Comparison of ENCODE assay signal across 1 cellular context in genomic region chr17:17417718-17418151, GRCh38.
A peak's percentile ranks its signal among the peaks of the same experiment; 100 is the strongest.
TF ChIP-seq lines count a peak whose summit lies in the region.

No MANE protein-coding gene starts in this region.

TF ChIP-seq in HepG2, 621 proteins besides CTCF, POLR2A, EP300 and RAD21 (continues in another document):
- TF ChIP-seq, protein P1, sequence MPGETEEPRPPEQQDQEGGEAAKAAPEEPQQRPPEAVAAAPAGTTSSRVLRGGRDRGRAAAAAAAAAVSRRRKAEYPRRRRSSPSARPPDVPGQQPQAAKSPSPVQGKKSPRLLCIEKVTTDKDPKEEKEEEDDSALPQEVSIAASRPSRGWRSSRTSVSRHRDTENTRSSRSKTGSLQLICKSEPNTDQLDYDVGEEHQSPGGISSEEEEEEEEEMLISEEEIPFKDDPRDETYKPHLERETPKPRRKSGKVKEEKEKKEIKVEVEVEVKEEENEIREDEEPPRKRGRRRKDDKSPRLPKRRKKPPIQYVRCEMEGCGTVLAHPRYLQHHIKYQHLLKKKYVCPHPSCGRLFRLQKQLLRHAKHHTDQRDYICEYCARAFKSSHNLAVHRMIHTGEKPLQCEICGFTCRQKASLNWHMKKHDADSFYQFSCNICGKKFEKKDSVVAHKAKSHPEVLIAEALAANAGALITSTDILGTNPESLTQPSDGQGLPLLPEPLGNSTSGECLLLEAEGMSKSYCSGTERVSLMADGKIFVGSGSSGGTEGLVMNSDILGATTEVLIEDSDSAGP (CRISPR knock-in tag; IDR thresholded peaks at IDR 0.05; ENCODE audit: borderline replicate concordance): no peak
- TF ChIP-seq ZNF878 (CRISPR knock-in tag; IDR thresholded peaks at IDR 0.05): no peak
- TF ChIP-seq PCBP1 (IDR thresholded peaks at IDR 0.05; ENCODE audit: borderline replicate concordance, low read depth, low read length): no peak
- TF ChIP-seq SMAD3 (CRISPR knock-in tag; IDR thresholded peaks at IDR 0.05): no peak
- TF ChIP-seq, protein P2, sequence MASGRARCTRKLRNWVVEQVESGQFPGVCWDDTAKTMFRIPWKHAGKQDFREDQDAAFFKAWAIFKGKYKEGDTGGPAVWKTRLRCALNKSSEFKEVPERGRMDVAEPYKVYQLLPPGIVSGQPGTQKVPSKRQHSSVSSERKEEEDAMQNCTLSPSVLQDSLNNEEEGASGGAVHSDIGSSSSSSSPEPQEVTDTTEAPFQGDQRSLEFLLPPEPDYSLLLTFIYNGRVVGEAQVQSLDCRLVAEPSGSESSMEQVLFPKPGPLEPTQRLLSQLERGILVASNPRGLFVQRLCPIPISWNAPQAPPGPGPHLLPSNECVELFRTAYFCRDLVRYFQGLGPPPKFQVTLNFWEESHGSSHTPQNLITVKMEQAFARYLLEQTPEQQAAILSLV (CRISPR knock-in tag; IDR thresholded peaks at IDR 0.05; ENCODE audit: borderline replicate concordance): no peak
- TF ChIP-seq JUND (CRISPR knock-in tag; IDR thresholded peaks at IDR 0.05): no peak
- TF ChIP-seq, protein P3, sequence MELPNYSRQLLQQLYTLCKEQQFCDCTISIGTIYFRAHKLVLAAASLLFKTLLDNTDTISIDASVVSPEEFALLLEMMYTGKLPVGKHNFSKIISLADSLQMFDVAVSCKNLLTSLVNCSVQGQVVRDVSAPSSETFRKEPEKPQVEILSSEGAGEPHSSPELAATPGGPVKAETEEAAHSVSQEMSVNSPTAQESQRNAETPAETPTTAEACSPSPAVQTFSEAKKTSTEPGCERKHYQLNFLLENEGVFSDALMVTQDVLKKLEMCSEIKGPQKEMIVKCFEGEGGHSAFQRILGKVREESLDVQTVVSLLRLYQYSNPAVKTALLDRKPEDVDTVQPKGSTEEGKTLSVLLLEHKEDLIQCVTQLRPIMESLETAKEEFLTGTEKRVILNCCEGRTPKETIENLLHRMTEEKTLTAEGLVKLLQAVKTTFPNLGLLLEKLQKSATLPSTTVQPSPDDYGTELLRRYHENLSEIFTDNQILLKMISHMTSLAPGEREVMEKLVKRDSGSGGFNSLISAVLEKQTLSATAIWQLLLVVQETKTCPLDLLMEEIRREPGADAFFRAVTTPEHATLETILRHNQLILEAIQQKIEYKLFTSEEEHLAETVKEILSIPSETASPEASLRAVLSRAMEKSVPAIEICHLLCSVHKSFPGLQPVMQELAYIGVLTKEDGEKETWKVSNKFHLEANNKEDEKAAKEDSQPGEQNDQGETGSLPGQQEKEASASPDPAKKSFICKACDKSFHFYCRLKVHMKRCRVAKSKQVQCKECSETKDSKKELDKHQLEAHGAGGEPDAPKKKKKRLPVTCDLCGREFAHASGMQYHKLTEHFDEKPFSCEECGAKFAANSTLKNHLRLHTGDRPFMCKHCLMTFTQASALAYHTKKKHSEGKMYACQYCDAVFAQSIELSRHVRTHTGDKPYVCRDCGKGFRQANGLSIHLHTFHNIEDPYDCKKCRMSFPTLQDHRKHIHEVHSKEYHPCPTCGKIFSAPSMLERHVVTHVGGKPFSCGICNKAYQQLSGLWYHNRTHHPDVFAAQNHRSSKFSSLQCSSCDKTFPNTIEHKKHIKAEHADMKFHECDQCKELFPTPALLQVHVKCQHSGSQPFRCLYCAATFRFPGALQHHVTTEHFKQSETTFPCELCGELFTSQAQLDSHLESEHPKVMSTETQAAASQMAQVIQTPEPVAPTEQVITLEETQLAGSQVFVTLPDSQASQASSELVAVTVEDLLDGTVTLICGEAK (IDR thresholded peaks at IDR 0.05): no peak
- TF ChIP-seq, protein P3 (CRISPR knock-in tag; IDR thresholded peaks at IDR 0.05): 0 out of 2 replicates have a peak, but pooled peaks have one; percentile 33
- TF ChIP-seq KDM6A (CRISPR knock-in tag; IDR thresholded peaks at IDR 0.05; ENCODE audit: low read depth): no peak
- TF ChIP-seq ZBTB42 (CRISPR knock-in tag; IDR thresholded peaks at IDR 0.05): 0 out of 2 replicates have a peak, but pooled peaks have one; percentile 19
- TF ChIP-seq ZNF570 (CRISPR knock-in tag; IDR thresholded peaks at IDR 0.05; ENCODE audit: borderline replicate concordance): no peak
- no peak for TF ChIP-seq ZFP36 (IDR thresholded peaks at IDR 0.05; ENCODE audit: borderline replicate concordance, low read depth, low read length, partially characterized antibody)
- TF ChIP-seq HNF1A (IDR thresholded peaks at IDR 0.05; ENCODE audit: low read depth): 0 out of 2 replicates have a peak, but pooled peaks have one; percentile 8
- TF ChIP-seq HNF1A (CRISPR knock-in tag; IDR thresholded peaks at IDR 0.05; ENCODE audit: borderline replicate concordance): no peak
- no peak for TF ChIP-seq ZNF496 (CRISPR knock-in tag; IDR thresholded peaks at IDR 0.05; ENCODE audit: insufficient replicate concordance)
- no peak for TF ChIP-seq HNRNPL (IDR thresholded peaks at IDR 0.05; ENCODE audit: low read depth, low read length)
- no peak for TF ChIP-seq CAMTA2 (CRISPR knock-in tag; IDR thresholded peaks at IDR 0.05; ENCODE audit: borderline replicate concordance)
- no peak for TF ChIP-seq ZNF143 (CRISPR knock-in tag; IDR thresholded peaks at IDR 0.05)
- TF ChIP-seq RBAK (CRISPR knock-in tag; IDR thresholded peaks at IDR 0.05): no peak
- no peak for TF ChIP-seq STAT6 (CRISPR knock-in tag; IDR thresholded peaks at IDR 0.05; ENCODE audit: borderline replicate concordance)
- no peak for TF ChIP-seq CREB1 (IDR thresholded peaks at IDR 0.05)
- TF ChIP-seq CREB1 (CRISPR knock-in tag; IDR thresholded peaks at IDR 0.05): peak; percentile 34; the same call in 1 of the 2 replicates
- no peak for TF ChIP-seq MAFG (CRISPR knock-in tag; IDR thresholded peaks at IDR 0.05)
- TF ChIP-seq ZNF816 (CRISPR knock-in tag; IDR thresholded peaks at IDR 0.05; ENCODE audit: borderline replicate concordance): no peak
- TF ChIP-seq THAP11 (CRISPR knock-in tag; IDR thresholded peaks at IDR 0.05): peak; percentile 35; the same call in 1 of the 2 replicates
- TF ChIP-seq ONECUT2 (CRISPR knock-in tag; IDR thresholded peaks at IDR 0.05): peak; percentile 88
- no peak for TF ChIP-seq ZFP41 (CRISPR knock-in tag; IDR thresholded peaks at IDR 0.05; ENCODE audit: borderline replicate concordance)
- TF ChIP-seq GATA4 (IDR thresholded peaks at IDR 0.05; ENCODE audit: borderline replicate concordance, low read depth): no peak
- peak; percentile 44; the same call in 1 of the 2 replicates for TF ChIP-seq FOSL2 (CRISPR knock-in tag; IDR thresholded peaks at IDR 0.05)
- TF ChIP-seq, protein P4, sequence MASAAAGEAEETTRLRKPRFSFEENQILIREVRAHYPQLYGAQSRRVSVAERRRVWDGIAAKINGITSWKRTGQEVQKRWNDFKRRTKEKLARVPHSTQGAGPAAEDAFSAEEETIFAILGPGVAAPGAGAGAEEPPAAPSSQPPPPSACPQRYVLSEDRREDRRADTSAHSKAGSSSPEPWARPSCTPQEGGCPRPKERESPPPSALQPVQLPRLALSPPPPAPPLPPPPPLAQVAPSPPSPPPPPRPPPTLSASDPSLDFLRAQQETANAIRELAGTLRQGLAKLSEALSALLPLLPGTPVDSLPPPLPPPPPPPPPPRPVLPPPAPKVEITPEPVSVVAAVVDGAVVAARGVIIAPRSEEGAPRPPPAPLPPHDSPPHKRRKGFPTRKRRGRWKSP (CRISPR knock-in tag; IDR thresholded peaks at IDR 0.05): no peak
- TF ChIP-seq ZNF230 (CRISPR knock-in tag; IDR thresholded peaks at IDR 0.05): no peak
- peak; percentile 31 for TF ChIP-seq TEAD3 (CRISPR knock-in tag; optimal IDR thresholded peaks at IDR 0.05; ENCODE audit: borderline replicate concordance)
- no peak for TF ChIP-seq CSRNP1 (CRISPR knock-in tag; IDR thresholded peaks at IDR 0.05)
- no peak for TF ChIP-seq ZMAT3 (CRISPR knock-in tag; conservative IDR thresholded peaks at IDR 0.05)
